ENCODE assay signal across 8 cellular contexts in genomic region chr5:21919417-21920022, GRCh38.
A peak's percentile ranks its signal among the peaks of the same experiment; 100 is the strongest.
DNase-seq lines count a peak whose midpoint lies in the region; ATAC-seq, FAIRE-seq and TF ChIP-seq lines count a peak whose summit lies in the region.

No MANE protein-coding gene starts in this region.

- intact Hi-C loops in PC-3 (cut with micrococcal nuclease): loop anchor here (2.0 to 10.0 kb wide), 3 partner anchors 102 to 295 kb away; no protein-coding TSS in a partner anchor
- intact Hi-C loops in posterior vena cava (cut with DNase I): no loop called here

- peak; percentile 75 for TF ChIP-seq RAD21 in Ishikawa (IDR thresholded peaks at IDR 0.05; ENCODE audit: low read depth)

- no peak overlapping the region for H3K27ac ChIP-seq in PC-3 (ENCODE audit: low read length)

- no peak overlapping the region for H2AFZ ChIP-seq in PC-3 (ENCODE audit: low read length)

- no peak overlapping the region for H3K4me3 ChIP-seq in PC-3 (ENCODE audit: low read length)

- H3F3A ChIP-seq in PC-3 (ENCODE audit: low read length, unreplicated experiment): no peaks in the 10 kb centered on the region

- peak; percentile 85 for TF ChIP-seq CTCF in PC-3 (conservative IDR thresholded peaks at IDR 0.05; ENCODE audit: low read depth, low read length)

- DNase-seq in NCI-H2196 (lab: John Stamatoyannopoulos, UW; ENCODE audit: unreplicated experiment) (peak; percentile 48), NCI-H2196 treated with DMSO at 0.1 percent for 48 hours (lab: John Stamatoyannopoulos, UW; ENCODE audit: unreplicated experiment) (no peak), H54 (ENCODE audit: insufficient read length, low spot score) (peak; percentile 14), PC-3 (peak; percentile 73), epidermal melanocyte (ENCODE audit: insufficient read length, low spot score) (peak; percentile 33), pons (ENCODE audit: low spot score) (peak; percentile 74), posterior vena cava (ENCODE audit: low spot score) (no peak)

- CTCF ChIA-PET in PC-3 (lab: Charles Lee): interaction anchor here (0.6 kb wide), 1 partner anchor 294 kb away, joined by 3 read pairs; no protein-coding TSS in a partner anchor

- peak; percentile 72 for ATAC-seq in PC-3

- no peaks in the 10 kb centered on the region for H3K79me2 ChIP-seq in PC-3 (ENCODE audit: low read length)

- TF ChIP-seq EP300 in Ishikawa (IDR thresholded peaks at IDR 0.05; ENCODE audit: borderline replicate concordance): no peak

- H3K9ac ChIP-seq in PC-3 (ENCODE audit: low read length): no peak overlapping the region

- H3K36me3 ChIP-seq in PC-3 (ENCODE audit: low read depth, low read length): no peaks in the 10 kb centered on the region

- H3K4me1 ChIP-seq in PC-3 (ENCODE audit: insufficient read depth, low read length): no peaks in the 10 kb centered on the region

- TF ChIP-seq POLR2A in H54 (IDR thresholded peaks at IDR 0.05; ENCODE audit: low read depth, low read length): no peak

- FAIRE-seq in H54 (lab: Jason Lieb, UNC): peak; percentile 91

- POLR2A ChIA-PET in PC-3 (lab: Charles Lee; ENCODE audit: unreplicated experiment): no interaction called here

- no peaks in the 10 kb centered on the region for H3K9me3 ChIP-seq in PC-3 (ENCODE audit: low read length)

- no peak overlapping the region for H3K4me2 ChIP-seq in PC-3 (ENCODE audit: low read length)

- no peaks in the 10 kb centered on the region for H4K20me1 ChIP-seq in PC-3 (ENCODE audit: low read length)

- no TSS peak for BruUV-seq in PC-3 (replicated peaks; lab: Mats Ljungman, UMichigan)

- no peaks in the 10 kb centered on the region for H3K9me2 ChIP-seq in PC-3 (replicated peaks; ENCODE audit: low read length)

- H3K27me3 ChIP-seq in PC-3 (ENCODE audit: low read length): peaks cover 12% of the 10 kb centered on the region; the same call in 1 of the 2 replicates

TF ChIP-seq in Ishikawa, 13 proteins besides CTCF, POLR2A, EP300 and RAD21:
- 0 out of 2 replicates have a peak, but pooled peaks have one; percentile 39 for TF ChIP-seq MAX (IDR thresholded peaks at IDR 0.05)
- no peak for TF ChIP-seq FOXM1 (IDR thresholded peaks at IDR 0.05; ENCODE audit: borderline replicate concordance, low read depth)

Comparison
In these comparisons a context has a peak if more than half of its experiments do, and no peak if none do; other contexts are left out.
1. DNase-seq: peak in NCI-H2196 (single experiment), H54 (single experiment), PC-3 (single experiment), epidermal melanocyte (single experiment) and pons (single experiment); none in NCI-H2196 treated with DMSO at 0.1 percent for 48 hours (single experiment) and posterior vena cava (single experiment).